In the genomic region with DNA sequence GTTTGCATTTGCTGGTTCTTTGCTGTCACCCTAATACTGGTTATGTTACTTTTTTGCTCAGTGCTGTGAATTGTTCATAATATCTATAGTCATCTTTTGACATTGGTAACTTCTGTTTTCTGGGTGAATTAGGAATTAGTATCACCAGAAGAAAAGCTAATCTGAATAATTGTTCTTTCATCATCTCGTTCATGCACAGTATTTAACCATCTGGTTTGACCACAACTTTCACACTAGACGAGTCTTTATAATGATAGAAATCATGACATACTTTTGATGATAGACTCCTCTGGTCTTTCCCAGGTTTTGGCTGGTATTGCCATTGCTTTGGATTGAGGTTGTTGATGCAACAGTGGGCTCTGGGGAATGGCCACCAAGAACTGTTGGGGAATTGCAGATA, we compare ENCODE assay signal across 29 cellular contexts. TPM values are rescaled to one million over a fixed set of nuclear protein-coding genes. Genes with fewer than 3 reads are reported as not detected.
A peak's percentile ranks its signal among the peaks of the same experiment; 100 is the strongest.
DNase-seq lines count a peak whose midpoint lies in the region; ATAC-seq, FAIRE-seq and TF ChIP-seq lines count a peak whose summit lies in the region.
"Had no signal": no experiment of that assay in that cellular context is flagged by ENCODE, and none has a peak within 500 bp of the region (broad histone marks: within the 10 kb centered on the region; RNA-seq: fewer than 3 reads in every experiment).

No MANE protein-coding gene starts in this region.

- ATAC-seq in activated T-cell treated with anti-CD3 and anti-CD28 coated beads, Interleukin-2, amount 50 U/mL, for 4 hours: peak; percentile 56 to 78
- ATAC-seq in activated T-helper 17 cell treated with anti-CD3 and anti-CD28 coated beads, Interleukin-2, amount 50 U/mL, for 72 hours (replicated peaks): peak; percentile 60
- no peak for ATAC-seq in GM18511 (IDR thresholded peaks at IDR 0.05; ENCODE audit: unreplicated experiment)
- ATAC-seq: GM12878, HCT116 had no signal

- H3K9ac ChIP-seq in astrocyte (ENCODE audit: low read length): no peak overlapping the region
- H3K9ac ChIP-seq: KMS-11 had no signal

- peaks cover 5% of the 10 kb centered on the region for H3K9me3 Mint-ChIP-seq in activated T-cell treated with anti-CD3 and anti-CD28 coated beads, Interleukin-2, amount 50 U/mL, for 4 hours
- H3K9me3 Mint-ChIP-seq in activated T-helper 17 cell treated with anti-CD3 and anti-CD28 coated beads, Interleukin-2, amount 50 U/mL, for 72 hours: no peaks in the 10 kb centered on the region
- H3K9me3 Mint-ChIP-seq in astrocyte (ENCODE audit: unreplicated experiment): no peaks in the 10 kb centered on the region
- H3K9me3 Mint-ChIP-seq in stimulated activated naive CD8-positive, alpha-beta T cell treated with anti-CD3 and anti-CD28 coated beads, Interleukin-15, Interleukin-2, amounts not matched to agents 100 ng/mL and 50 ng/mL, for 24 hours: peaks cover 3% of the 10 kb centered on the region
- H3K9me3 Mint-ChIP-seq in activated naive CD4-positive, alpha-beta T cell treated with anti-CD3 and anti-CD28 coated beads, Interleukin-2, amount 10 ng/mL, durations not matched to agents 7 days and 5 days: no peaks in the 10 kb centered on the region

- no peaks in the 10 kb centered on the region for H3K27me3 Mint-ChIP-seq in activated T-cell treated with anti-CD3 and anti-CD28 coated beads, Interleukin-2, amount 50 U/mL, for 4 hours (ENCODE audit: low read depth)
- H3K27me3 Mint-ChIP-seq in activated T-helper 17 cell treated with anti-CD3 and anti-CD28 coated beads, Interleukin-2, amount 50 U/mL, for 72 hours: no peaks in the 10 kb centered on the region
- no peaks in the 10 kb centered on the region for H3K27me3 Mint-ChIP-seq in astrocyte (ENCODE audit: low read depth, unreplicated experiment)
- H3K27me3 Mint-ChIP-seq in stimulated activated naive CD8-positive, alpha-beta T cell treated with anti-CD3 and anti-CD28 coated beads, Interleukin-15, Interleukin-2, amounts not matched to agents 100 ng/mL and 50 ng/mL, for 24 hours: no peaks in the 10 kb centered on the region
- no peaks in the 10 kb centered on the region for H3K27me3 Mint-ChIP-seq in activated naive CD4-positive, alpha-beta T cell treated with anti-CD3 and anti-CD28 coated beads, Interleukin-2, amount 10 ng/mL, durations not matched to agents 7 days and 5 days
- H3K27me3 Mint-ChIP-seq: CD4-positive, alpha-beta memory T cell; IgD-negative memory B cell had no signal

- H3K4me3 ChIP-seq in astrocyte (ENCODE audit: insufficient read depth, low read depth, low read length): no peak overlapping the region
- H3K4me3 ChIP-seq: GM12878, SK-N-MC had no signal

- H2AFZ ChIP-seq in astrocyte (ENCODE audit: low read depth, low read length): no peak overlapping the region

- peak overlapping the region; percentile 49 for H3K27ac Mint-ChIP-seq in activated T-helper 17 cell treated with anti-CD3 and anti-CD28 coated beads, Interleukin-2, amount 50 U/mL, for 72 hours
- H3K27ac Mint-ChIP-seq in astrocyte (ENCODE audit: unreplicated experiment): no peak overlapping the region
- H3K27ac Mint-ChIP-seq in stimulated activated naive CD8-positive, alpha-beta T cell treated with anti-CD3 and anti-CD28 coated beads, Interleukin-15, Interleukin-2, amounts not matched to agents 100 ng/mL and 50 ng/mL, for 24 hours: peak overlapping the region; percentile 67
- no peak overlapping the region for H3K27ac Mint-ChIP-seq in activated naive CD4-positive, alpha-beta T cell treated with anti-CD3 and anti-CD28 coated beads, Interleukin-2, amount 10 ng/mL, durations not matched to agents 7 days and 5 days
- H3K27ac Mint-ChIP-seq: CD4-positive, alpha-beta memory T cell; IgD-negative memory B cell had no signal

- no peaks in the 10 kb centered on the region for H3K9me3 ChIP-seq in astrocyte (ENCODE audit: insufficient read depth, low read depth, low read length)

- peaks cover 22% of the 10 kb centered on the region for H4K20me1 ChIP-seq in astrocyte (ENCODE audit: insufficient read depth, low read length)

- H3K4me1 Mint-ChIP-seq in activated T-cell treated with anti-CD3 and anti-CD28 coated beads, Interleukin-2, amount 50 U/mL, for 4 hours (ENCODE audit: low read depth): peaks cover 36% of the 10 kb centered on the region
- H3K4me1 Mint-ChIP-seq in activated T-helper 17 cell treated with anti-CD3 and anti-CD28 coated beads, Interleukin-2, amount 50 U/mL, for 72 hours: peaks cover 24% of the 10 kb centered on the region
- H3K4me1 Mint-ChIP-seq in astrocyte (ENCODE audit: low read depth, unreplicated experiment): peaks cover 22% of the 10 kb centered on the region
- peaks cover 69% of the 10 kb centered on the region for H3K4me1 Mint-ChIP-seq in stimulated activated naive CD8-positive, alpha-beta T cell treated with anti-CD3 and anti-CD28 coated beads, Interleukin-15, Interleukin-2, amounts not matched to agents 100 ng/mL and 50 ng/mL, for 24 hours (ENCODE audit: low read depth)
- no peaks in the 10 kb centered on the region for H3K4me1 Mint-ChIP-seq in activated naive CD4-positive, alpha-beta T cell treated with anti-CD3 and anti-CD28 coated beads, Interleukin-2, amount 10 ng/mL, durations not matched to agents 7 days and 5 days

- CTCF ChIA-PET in activated naive CD4-positive, alpha-beta T cell treated with anti-CD3 and anti-CD28 coated beads, Interleukin-2, amount 10 ng/mL, durations not matched to agents 7 days and 5 days (lab: Charles Lee): no interaction called here

- peak; percentile 45 for FAIRE-seq in astrocyte (lab: Jason Lieb, UNC)
- FAIRE-seq: GM12878, H1, RCC 7860 had no signal

- no peaks in the 10 kb centered on the region for H3K27me3 ChIP-seq in astrocyte (ENCODE audit: insufficient read depth, low read length)

- peaks cover 9% of the 10 kb centered on the region for H3K4me1 ChIP-seq in astrocyte (ENCODE audit: insufficient read depth, low read length)

- no peak for TF ChIP-seq CTCF in astrocyte (IDR thresholded peaks at IDR 0.05; ENCODE audit: insufficient read depth, low read depth, low read length)

- H3K36me3 Mint-ChIP-seq in activated T-cell treated with anti-CD3 and anti-CD28 coated beads, Interleukin-2, amount 50 U/mL, for 4 hours (ENCODE audit: insufficient read depth): peaks cover 64% of the 10 kb centered on the region
- peaks cover 84% of the 10 kb centered on the region for H3K36me3 Mint-ChIP-seq in activated T-helper 17 cell treated with anti-CD3 and anti-CD28 coated beads, Interleukin-2, amount 50 U/mL, for 72 hours (ENCODE audit: low read depth)
- H3K36me3 Mint-ChIP-seq in astrocyte (ENCODE audit: low read depth, unreplicated experiment): peaks cover 40% of the 10 kb centered on the region
- H3K36me3 Mint-ChIP-seq in stimulated activated naive CD8-positive, alpha-beta T cell treated with anti-CD3 and anti-CD28 coated beads, Interleukin-15, Interleukin-2, amounts not matched to agents 100 ng/mL and 50 ng/mL, for 24 hours (ENCODE audit: low read depth): peaks cover 78% of the 10 kb centered on the region
- H3K36me3 Mint-ChIP-seq in activated naive CD4-positive, alpha-beta T cell treated with anti-CD3 and anti-CD28 coated beads, Interleukin-2, amount 10 ng/mL, durations not matched to agents 7 days and 5 days: peaks cover 4% of the 10 kb centered on the region

- H3K4me2 ChIP-seq in astrocyte (ENCODE audit: low read length): no peak overlapping the region
- H3K4me2 ChIP-seq: KMS-11 had no signal

- H3K36me3 ChIP-seq in astrocyte (ENCODE audit: insufficient read depth, low read length): peaks cover 10% of the 10 kb centered on the region

- H3K79me2 ChIP-seq in astrocyte (ENCODE audit: insufficient read depth, low read length): peaks cover 80% of the 10 kb centered on the region

- no peak overlapping the region for H3K4me3 Mint-ChIP-seq in activated T-cell treated with anti-CD3 and anti-CD28 coated beads, Interleukin-2, amount 50 U/mL, for 4 hours
- peak overlapping the region; percentile 23 for H3K4me3 Mint-ChIP-seq in activated T-helper 17 cell treated with anti-CD3 and anti-CD28 coated beads, Interleukin-2, amount 50 U/mL, for 72 hours
- no peak overlapping the region for H3K4me3 Mint-ChIP-seq in astrocyte (ENCODE audit: unreplicated experiment)
- H3K4me3 Mint-ChIP-seq in stimulated activated naive CD8-positive, alpha-beta T cell treated with anti-CD3 and anti-CD28 coated beads, Interleukin-15, Interleukin-2, amounts not matched to agents 100 ng/mL and 50 ng/mL, for 24 hours: no peak overlapping the region
- H3K4me3 Mint-ChIP-seq in activated naive CD4-positive, alpha-beta T cell treated with anti-CD3 and anti-CD28 coated beads, Interleukin-2, amount 10 ng/mL, durations not matched to agents 7 days and 5 days: no peak overlapping the region
- H3K4me3 Mint-ChIP-seq: CD4-positive, alpha-beta memory T cell; IgD-negative memory B cell had no signal

- no peak overlapping the region for H3K27ac ChIP-seq in astrocyte (ENCODE audit: low read depth, low read length)
- H3K27ac ChIP-seq: HL-60, KMS-11, SK-N-MC had no signal

- DNase-seq in activated T-cell treated with anti-CD3 and anti-CD28 coated beads, Interleukin-2, amount 50 U/mL, for 4 hours: no peak
- no peak for DNase-seq in activated T-cell treated with anti-CD3 and anti-CD28 coated beads, Interleukin-2, amount 50 U/mL, for 1 hour
- DNase-seq in astrocyte (ENCODE audit: low read depth): no peak
- DNase-seq in activated naive CD4-positive, alpha-beta T cell treated with anti-CD3 and anti-CD28 coated beads, Interleukin-2, amount 10 ng/mL, durations not matched to agents 7 days and 5 days: no peak
- DNase-seq: C1 segment of cervical spinal cord; CD4-positive, alpha-beta memory T cell; DMS53; EL; GDM1; NCI-H1092; NCI-H1436; NCI-H187; NCI-H2081 treated with DMSO at 0.1 percent for 48 hours; NCI-H2171; NCI-H226; NCI-H510A; SIG-M5 had no signal

RNA-seq across cellular contexts. Expression of gene SGPL1, which starts 25.1 kb away (rescaled TPM):
- total RNA-seq in activated T-cell treated with anti-CD3 and anti-CD28 coated beads, Interleukin-2, amount 50 U/mL, for 4 hours: 10 to 100 TPM; 71.3 to 98.9 (median 90.5) TPM
- total RNA-seq in activated T-helper 17 cell treated with anti-CD3 and anti-CD28 coated beads, Interleukin-2, amount 50 U/mL, for 72 hours: 10 to 100 TPM; 23.9 to 30.8 TPM
- total RNA-seq in astrocyte: 101 and 108 TPM in 2 replicates

RNA-seq across cellular contexts. Expression of gene PCBD1, which starts 47.5 kb away (rescaled TPM):
- total RNA-seq in activated T-cell treated with anti-CD3 and anti-CD28 coated beads, Interleukin-2, amount 50 U/mL, for 4 hours: 10 to 100 TPM; 27.9 to 30.9 (median 28.8) TPM
- total RNA-seq in activated T-helper 17 cell treated with anti-CD3 and anti-CD28 coated beads, Interleukin-2, amount 50 U/mL, for 72 hours: 10 to 100 TPM; 36.3 to 47.4 TPM
- 48.5 and 54.6 TPM in 2 replicates for total RNA-seq in astrocyte

RNA-seq across cellular contexts. Expression of gene TBATA, which starts 55.7 kb away (rescaled TPM):
- not detected for total RNA-seq in activated T-cell treated with anti-CD3 and anti-CD28 coated beads, Interleukin-2, amount 50 U/mL, for 4 hours
- total RNA-seq in activated T-helper 17 cell treated with anti-CD3 and anti-CD28 coated beads, Interleukin-2, amount 50 U/mL, for 72 hours: not detected
- total RNA-seq in astrocyte: not detected in 2 replicates
- total RNA-seq: A673; CD4-positive, alpha-beta memory T cell; GM12878; H1 had no signal

Comparison
In these comparisons a context has a peak if more than half of its experiments do, and no peak if none do; other contexts are left out.
1. H3K27ac Mint-ChIP-seq: peak in activated T-helper 17 cell treated with anti-CD3 and anti-CD28 coated beads, Interleukin-2, amount 50 U/mL, for 72 hours (single experiment) and stimulated activated naive CD8-positive, alpha-beta T cell treated with anti-CD3 and anti-CD28 coated beads, Interleukin-15, Interleukin-2, amounts not matched to agents 100 ng/mL and 50 ng/mL, for 24 hours (single experiment); none in astrocyte (single experiment) and activated naive CD4-positive, alpha-beta T cell treated with anti-CD3 and anti-CD28 coated beads, Interleukin-2, amount 10 ng/mL, durations not matched to agents 7 days and 5 days (single experiment).